ENCODE assay signal across 8 cellular contexts in the genomic region with DNA sequence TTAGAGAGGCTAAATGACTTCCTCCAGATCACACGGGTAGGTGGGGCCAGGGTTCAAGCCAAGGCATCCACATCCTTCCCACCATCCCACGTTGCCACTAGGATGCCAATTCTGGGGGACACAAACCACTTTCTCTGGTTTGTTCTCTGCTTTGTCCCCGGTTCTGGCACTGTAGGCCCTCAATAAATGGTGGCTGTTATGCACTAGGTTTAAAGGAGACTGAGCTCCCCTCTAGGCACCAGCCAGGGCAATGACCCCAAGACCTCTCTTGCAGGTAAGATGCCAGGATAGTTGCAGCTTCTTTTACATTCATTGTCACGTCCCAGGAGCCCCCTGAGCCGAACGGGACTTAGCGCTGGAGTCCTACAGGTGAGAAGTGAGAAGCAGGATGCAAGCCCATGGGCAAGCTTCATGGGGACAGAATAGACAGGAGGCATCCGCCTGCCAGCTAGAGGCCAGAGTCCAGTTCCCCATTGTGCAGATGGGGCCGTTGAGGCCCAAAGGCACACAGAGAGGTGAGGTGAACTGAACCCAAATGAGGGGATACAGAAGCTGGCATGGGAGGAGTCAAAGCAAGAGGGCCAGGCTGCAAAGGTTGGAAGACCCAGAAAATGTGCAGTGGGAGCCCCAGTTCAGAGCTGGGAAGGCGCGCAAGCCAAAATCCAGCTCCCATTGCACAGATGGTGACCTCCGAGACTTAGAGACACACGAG. TPM values are rescaled to one million over a fixed set of nuclear protein-coding genes. Genes with fewer than 3 reads are reported as not detected.
A peak's percentile ranks its signal among the peaks of the same experiment; 100 is the strongest.
DNase-seq lines count a peak whose midpoint lies in the region; ATAC-seq and TF ChIP-seq lines count a peak whose summit lies in the region.

No MANE protein-coding gene starts in this region.

- H3K27ac ChIP-seq in HUES48 (ENCODE audit: low read depth, low read length): no peak overlapping the region
- peak overlapping the region; percentile 54 for H3K27ac ChIP-seq in muscle layer of duodenum (ENCODE audit: low read length)
- no peak overlapping the region for H3K27ac ChIP-seq in foreskin keratinocyte

- H3K9ac ChIP-seq in HUES48 (ENCODE audit: low read depth, low read length): no peak overlapping the region

- H3K4me3 ChIP-seq in BE2C (ENCODE audit: low read depth, low read length): peak overlapping the region; percentile 85
- peak overlapping the region; percentile 79 for H3K4me3 ChIP-seq in HUES48 (ENCODE audit: low read depth, low read length)
- H3K4me3 ChIP-seq in cardiac fibroblast (replicated peaks in 1 of 2; ENCODE audit: low read depth in 2 of 2, low read length in 2 of 2): peak overlapping the region; percentile 92 to 97
- peak overlapping the region; percentile 89 to 91 for H3K4me3 ChIP-seq in muscle layer of duodenum (ENCODE audit: low read depth in 1 of 2, low read length in 2 of 2)

- TF ChIP-seq CTCF in BE2C (IDR thresholded peaks at IDR 0.05; ENCODE audit: low read depth, low read length): no peak
- no peak for TF ChIP-seq CTCF in cardiac fibroblast (IDR thresholded peaks at IDR 0.05; ENCODE audit: low read depth, low read length)
- TF ChIP-seq CTCF in foreskin keratinocyte (conservative IDR thresholded peaks at IDR 0.05): no peak

- ATAC-seq in foreskin keratinocyte: no peak

- DNase-seq in BE2C (no peak), cardiac fibroblast (ENCODE audit: low read depth in 2 of 2) (peak in 1 of 2 donors; percentile 6), NCI-H510A (lab: John Stamatoyannopoulos, UW) (no peak), foreskin keratinocyte (no peak), hypothalamus (lab: John Stamatoyannopoulos, UW) (no peak)
- DNase-seq in stimulated activated naive CD4-positive, alpha-beta T cell (lab: John Stamatoyannopoulos, UW): no peak

- H3K9me3 ChIP-seq in BE2C (no peaks in the 10 kb centered on the region), HUES48 (ENCODE audit: control insufficient read depth, insufficient read depth, low read length) (no peaks in the 10 kb centered on the region), muscle layer of duodenum (ENCODE audit: control insufficient read depth in 1 of 2, low read length in 2 of 2) (no peaks in the 10 kb centered on the region)

- no peaks in the 10 kb centered on the region for H3K4me1 ChIP-seq in BE2C
- H3K4me1 ChIP-seq in HUES48 (ENCODE audit: control insufficient read depth, insufficient read depth, low read length): no peaks in the 10 kb centered on the region
- peaks cover 7 to 8% of the 10 kb centered on the region in 2 donors for H3K4me1 ChIP-seq in muscle layer of duodenum (ENCODE audit: control insufficient read depth in 1 of 2, insufficient read depth in 2 of 2, low read length in 2 of 2)
- no peaks in the 10 kb centered on the region for H3K4me1 ChIP-seq in foreskin keratinocyte

- H3K36me3 ChIP-seq in BE2C: no peaks in the 10 kb centered on the region
- no peaks in the 10 kb centered on the region for H3K36me3 ChIP-seq in HUES48 (ENCODE audit: control insufficient read depth, insufficient read depth, low read length)
- peaks cover 2 to 4% of the 10 kb centered on the region in 2 donors for H3K36me3 ChIP-seq in muscle layer of duodenum (ENCODE audit: control insufficient read depth in 1 of 2, insufficient read depth in 2 of 2, low read length in 2 of 2)

- no peaks in the 10 kb centered on the region for H3K27me3 ChIP-seq in BE2C
- H3K27me3 ChIP-seq in HUES48 (ENCODE audit: control insufficient read depth, insufficient read depth, low read length): no peaks in the 10 kb centered on the region
- H3K27me3 ChIP-seq in muscle layer of duodenum (ENCODE audit: low read depth, low read length): no peaks in the 10 kb centered on the region
- H3K27me3 ChIP-seq in foreskin keratinocyte: no peaks in the 10 kb centered on the region

RNA-seq across cellular contexts. Expression of a gene that starts 0.7 kb away (rescaled TPM):
- 12.9 TPM for polyA plus RNA-seq in BE2C (2012; ENCODE audit: insufficient read depth, insufficient read length, low read depth)
- 6.1 and 6.7 TPM in 2 replicates for total RNA-seq in foreskin keratinocyte
- polyA plus RNA-seq in foreskin keratinocyte: 5.9 and 6.2 TPM in 2 replicates

RNA-seq across cellular contexts. Expression of a gene that starts 12.4 kb away (rescaled TPM):
- polyA plus RNA-seq in BE2C (2012; ENCODE audit: insufficient read depth, insufficient read length, low read depth): 4.1 TPM
- total RNA-seq in foreskin keratinocyte: 3.0 and 3.2 TPM in 2 replicates
- 2.7 and 2.8 TPM in 2 replicates for polyA plus RNA-seq in foreskin keratinocyte

RNA-seq across cellular contexts. Expression of a gene that starts 33.2 kb away (rescaled TPM):
- polyA plus RNA-seq in BE2C (2012; ENCODE audit: insufficient read depth, insufficient read length, low read depth): 18.2 TPM
- total RNA-seq in foreskin keratinocyte: 15.4 and 16.5 TPM in 2 replicates
- 16.0 and 17.5 TPM in 2 replicates for polyA plus RNA-seq in foreskin keratinocyte

RNA-seq across cellular contexts. Expression of a gene that starts 45.2 kb away (rescaled TPM):
- polyA plus RNA-seq in BE2C (2012; ENCODE audit: insufficient read depth, insufficient read length, low read depth): 39.5 TPM
- total RNA-seq in foreskin keratinocyte: 6.3 and 7.3 TPM in 2 replicates
- 5.1 and 5.9 TPM in 2 replicates for polyA plus RNA-seq in foreskin keratinocyte

RNA-seq across cellular contexts. Expression of a gene that starts 52.7 kb away (rescaled TPM):
- 4.3 TPM for polyA plus RNA-seq in BE2C (2012; ENCODE audit: insufficient read depth, insufficient read length, low read depth)
- 1.1 and 1.4 TPM in 2 replicates for total RNA-seq in foreskin keratinocyte
- polyA plus RNA-seq in foreskin keratinocyte: 1.3 and 1.6 TPM in 2 replicates
